Comparison of ENCODE assay signal across 1 cellular context in genomic region chr19:9835507-9835949, GRCh38.
TF ChIP-seq lines count a peak whose summit lies in the region.

No MANE protein-coding gene starts in this region.

TF ChIP-seq in HepG2, 621 proteins besides CTCF, POLR2A, EP300 and RAD21 (continued from another document and continues in another):
- TF ChIP-seq ZBTB46 (CRISPR knock-in tag; IDR thresholded peaks at IDR 0.05; ENCODE audit: borderline replicate concordance) (no peak), PBX2 (CRISPR knock-in tag; IDR thresholded peaks at IDR 0.05) (no peak), CBFB (CRISPR knock-in tag; IDR thresholded peaks at IDR 0.05) (no peak), ZNF773 (CRISPR knock-in tag; IDR thresholded peaks at IDR 0.05; ENCODE audit: borderline replicate concordance) (no peak), ASH2L (IDR thresholded peaks at IDR 0.05; ENCODE audit: insufficient read length, low read depth, low read length) (no peak), ZNF891 (CRISPR knock-in tag; IDR thresholded peaks at IDR 0.05) (no peak), ARID4A (CRISPR knock-in tag; IDR thresholded peaks at IDR 0.05; ENCODE audit: borderline replicate concordance) (peak; percentile 18; the same call in 1 of the 2 replicates), SRSF9 (IDR thresholded peaks at IDR 0.05; ENCODE audit: borderline replicate concordance, insufficient read depth, low read depth, low read length, poor library complexity, severe bottlenecking) (no peak), BORCS8-MEF2B (CRISPR knock-in tag; IDR thresholded peaks at IDR 0.05) (0 out of 2 replicates have a peak, but pooled peaks have one; percentile 10), GMEB1 (CRISPR knock-in tag; IDR thresholded peaks at IDR 0.05; ENCODE audit: borderline replicate concordance) (no peak), ZNF235 (CRISPR knock-in tag; IDR thresholded peaks at IDR 0.05; ENCODE audit: borderline replicate concordance) (no peak), ZGPAT (CRISPR knock-in tag; IDR thresholded peaks at IDR 0.05) (0 out of 2 replicates have a peak, but pooled peaks have one; percentile 8), ZMAT3 (CRISPR knock-in tag; conservative IDR thresholded peaks at IDR 0.05) (no peak), SMARCE1 (IDR thresholded peaks at IDR 0.05; ENCODE audit: borderline replicate concordance) (no peak), ZBTB39 (CRISPR knock-in tag; IDR thresholded peaks at IDR 0.05) (no peak), REXO4 (CRISPR knock-in tag; IDR thresholded peaks at IDR 0.05; ENCODE audit: borderline replicate concordance) (no peak), ZFX (CRISPR knock-in tag; IDR thresholded peaks at IDR 0.05; ENCODE audit: low read depth) (peak; percentile 29; the same call in 1 of the 2 replicates), MED1 (CRISPR knock-in tag; IDR thresholded peaks at IDR 0.05) (no peak), ZNF552 (CRISPR knock-in tag; IDR thresholded peaks at IDR 0.05; ENCODE audit: borderline replicate concordance) (no peak), MXD4 (CRISPR knock-in tag; IDR thresholded peaks at IDR 0.05) (no peak), CBX2 (IDR thresholded peaks at IDR 0.05; ENCODE audit: low read depth, low read length) (no peak), CBX2 (CRISPR knock-in tag; IDR thresholded peaks at IDR 0.05; ENCODE audit: low read depth) (no peak), ZNF761 (CRISPR knock-in tag; conservative IDR thresholded peaks at IDR 0.05) (0 out of 2 replicates have a peak, but pooled peaks have one; percentile 21), ZFY (CRISPR knock-in tag; IDR thresholded peaks at IDR 0.05) (peak; percentile 15), KDM3A (CRISPR knock-in tag; IDR thresholded peaks at IDR 0.05; ENCODE audit: low read depth) (no peak), ZNF207 (IDR thresholded peaks at IDR 0.05; ENCODE audit: borderline replicate concordance) (no peak), ELF3 (CRISPR knock-in tag; IDR thresholded peaks at IDR 0.05) (no peak), BHLHE40 (IDR thresholded peaks at IDR 0.05; ENCODE audit: low read length) (no peak), ZNF605 (CRISPR knock-in tag; IDR thresholded peaks at IDR 0.05) (no peak), GTF3A (CRISPR knock-in tag; conservative IDR thresholded peaks at IDR 0.05) (0 out of 2 replicates have a peak, but pooled peaks have one; percentile 22), ZSCAN21 (CRISPR knock-in tag; IDR thresholded peaks at IDR 0.05; ENCODE audit: borderline replicate concordance) (no peak), IRF2 (CRISPR knock-in tag; IDR thresholded peaks at IDR 0.05) (no peak), KMT2A (CRISPR knock-in tag; IDR thresholded peaks at IDR 0.05) (no peak), ZNF20 (CRISPR knock-in tag; IDR thresholded peaks at IDR 0.05) (no peak), AHR (CRISPR knock-in tag; IDR thresholded peaks at IDR 0.05) (no peak), TMF1 (CRISPR knock-in tag; IDR thresholded peaks at IDR 0.05; ENCODE audit: low read depth) (no peak), ZNF660 (CRISPR knock-in tag; IDR thresholded peaks at IDR 0.05; ENCODE audit: borderline replicate concordance, low read depth) (no peak), DNMT1 (CRISPR knock-in tag; IDR thresholded peaks at IDR 0.05) (peak; percentile 88; the same call in 1 of the 2 replicates), E2F5 (CRISPR knock-in tag; conservative IDR thresholded peaks at IDR 0.05) (no peak), ZFP41 (CRISPR knock-in tag; IDR thresholded peaks at IDR 0.05; ENCODE audit: borderline replicate concordance) (no peak), ELK4 (CRISPR knock-in tag; IDR thresholded peaks at IDR 0.05; ENCODE audit: borderline replicate concordance) (no peak), ZBTB7A (CRISPR knock-in tag; IDR thresholded peaks at IDR 0.05) (no peak), ZNF678 (CRISPR knock-in tag; IDR thresholded peaks at IDR 0.05) (0 out of 2 replicates have a peak, but pooled peaks have one; percentile 42), KLF9 (CRISPR knock-in tag; IDR thresholded peaks at IDR 0.05; ENCODE audit: low read depth) (no peak)
